ENCODE assay signal across 13 cellular contexts in genomic region chr20:58471161-58471834, GRCh38. TPM values are rescaled to one million over a fixed set of nuclear protein-coding genes. Genes with fewer than 3 reads are reported as not detected.
DNase-seq lines count a peak whose midpoint lies in the region; ATAC-seq and TF ChIP-seq lines count a peak whose summit lies in the region.
"Had no signal": no experiment of that assay in that cellular context is flagged by ENCODE, and none has a peak within 500 bp of the region (broad histone marks: within the 10 kb centered on the region; RNA-seq: fewer than 3 reads in every experiment).

No MANE protein-coding gene starts in this region.

- H3K9ac ChIP-seq in muscle layer of colon (ENCODE audit: low read length) = no peak overlapping the region

- no peaks in the 10 kb centered on the region for H3K36me3 ChIP-seq in cardiac muscle cell
- H3K36me3 ChIP-seq in muscle layer of colon (ENCODE audit: insufficient read depth, low read length) = no peaks in the 10 kb centered on the region
- no peaks in the 10 kb centered on the region for H3K36me3 ChIP-seq in aorta (ENCODE audit: control insufficient read depth in 1 of 2, insufficient read depth in 2 of 2, low read length in 1 of 2)
- H3K36me3 ChIP-seq: neutrophil had no signal

- H3K9me3 ChIP-seq in cardiac muscle cell (ENCODE audit: low read depth) (no peaks in the 10 kb centered on the region), muscle layer of colon (ENCODE audit: low read length) (no peaks in the 10 kb centered on the region), aorta (ENCODE audit: control insufficient read depth, low read length) (no peaks in the 10 kb centered on the region)
- H3K9me3 ChIP-seq: neutrophil had no signal

- intact Hi-C loops in Right ventricle myocardium inferior (cut with DNase I) (no loop called here), cardiac septum (cut with DNase I) (no loop called here), aorta (cut with DNase I) (no loop called here)

- H3K4me3 ChIP-seq in cardiac muscle cell (no peak overlapping the region), muscle layer of colon (ENCODE audit: low read depth in 1 of 2, low read length in 2 of 2) (no peak overlapping the region), aorta (ENCODE audit: low read length in 2 of 2) (no peak overlapping the region)

- no peaks in the 10 kb centered on the region for H3K27me3 ChIP-seq in cardiac muscle cell
- no peaks in the 10 kb centered on the region for H3K27me3 ChIP-seq in muscle layer of colon (ENCODE audit: control insufficient read depth in 1 of 2, insufficient read depth in 2 of 2, low read length in 2 of 2)
- no peaks in the 10 kb centered on the region for H3K27me3 ChIP-seq in aorta (ENCODE audit: control insufficient read depth in 1 of 2, insufficient read depth in 2 of 2, low read length in 1 of 2)

- ATAC-seq in Right ventricle myocardium inferior (peak; percentile 96), aorta (ENCODE audit: low FRiP score) (peak; percentile 32), HG02884 (IDR thresholded peaks at IDR 0.05; ENCODE audit: unreplicated experiment) (no peak), HG03039 (IDR thresholded peaks at IDR 0.05; ENCODE audit: unreplicated experiment) (no peak)

- DNase-seq in Right ventricle myocardium inferior (ENCODE audit: missing footprints) (peak; percentile 81), cardiac septum (ENCODE audit: low spot score) (no peak), cardiac muscle cell (ENCODE audit: low read depth in 1 of 2, low spot score in 1 of 2) (peak in 1 of 2 donors; percentile 78), aorta (no peak)
- no peak for DNase-seq in stimulated activated naive CD4-positive, alpha-beta T cell treated with Interleukin-2 at 50 U/mL for 16 hours (lab: John Stamatoyannopoulos, UW)
- DNase-seq: activated CD4-positive, alpha-beta T cell treated with anti-CD3 and anti-CD28 coated beads, Interleukin-2, amount 50 U/mL, for 48 hours; erythroblast; KG1; NCI-H1105 had no signal

- no peak overlapping the region for H3K27ac ChIP-seq in cardiac muscle cell
- H3K27ac ChIP-seq in muscle layer of colon (ENCODE audit: low read depth, low read length) = peak overlapping the region; percentile 40
- H3K27ac ChIP-seq in aorta (ENCODE audit: low read depth in 1 of 2, low read length in 2 of 2) = no peak overlapping the region
- H3K27ac ChIP-seq: neutrophil had no signal

- H3K4me1 ChIP-seq in cardiac muscle cell (ENCODE audit: low read depth) = no peaks in the 10 kb centered on the region
- H3K4me1 ChIP-seq in muscle layer of colon (ENCODE audit: insufficient read depth, low read length) = peaks cover 53% of the 10 kb centered on the region
- no peaks in the 10 kb centered on the region for H3K4me1 ChIP-seq in aorta (ENCODE audit: control insufficient read depth in 1 of 2, insufficient read depth in 2 of 2, low read length in 2 of 2)

- 70 to 71% methylated on average over 23 of the region's 23 CpGs for WGBS in aorta, 2 donors

- peak; percentile 4 for TF ChIP-seq CTCF in cardiac muscle cell (IDR thresholded peaks at IDR 0.05; ENCODE audit: low read depth, low read length)

RNA-seq across cellular contexts. Expression of gene APCDD1L, which starts 43.9 kb away (rescaled TPM):
- total RNA-seq in Right ventricle myocardium inferior = 0.32 TPM
- total RNA-seq in cardiac septum = 1.4 TPM
- total RNA-seq in cardiac muscle cell = 0.21 and 0.46 TPM in 2 replicates
- 1.1 and 1.4 TPM in 2 replicates for polyA plus RNA-seq in cardiac muscle cell
- total RNA-seq in aorta = 10 to 100 TPM in 1 of 2 donors, 1 to 10 TPM in 1; 1.7 to 14.6 TPM
- polyA plus RNA-seq in aorta = 1 to 10 TPM; 1.3 to 2.4 TPM

Comparison
In these comparisons a context has a peak if more than half of its experiments do, and no peak if none do; other contexts are left out.
1. ATAC-seq: peak in Right ventricle myocardium inferior (single experiment) and aorta (single experiment); none in HG02884 (single experiment) and HG03039 (single experiment).